Comparison of ENCODE assay signal across 15 cellular contexts in the genomic region with DNA sequence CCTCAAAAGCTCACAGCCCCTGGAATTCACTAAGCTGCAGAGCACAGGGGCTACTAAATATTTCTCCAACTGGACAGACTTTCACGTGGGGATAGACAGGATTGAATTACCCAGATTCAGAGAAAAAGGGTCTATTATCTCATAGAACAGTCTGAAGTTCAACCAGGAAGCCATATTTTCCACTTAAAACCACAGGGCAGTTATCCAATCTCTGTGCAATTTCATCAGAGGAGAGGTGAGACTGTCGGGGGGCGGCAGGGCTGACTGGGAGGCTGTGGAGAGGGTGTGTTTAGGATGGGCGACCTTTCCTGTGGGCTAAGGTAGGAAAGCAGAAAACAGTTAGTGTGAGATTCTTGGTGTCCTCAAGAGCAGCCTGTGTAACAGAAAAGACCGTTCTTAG.
DNase-seq lines count a peak whose midpoint lies in the region; ATAC-seq, FAIRE-seq and TF ChIP-seq lines count a peak whose summit lies in the region.
"Had no signal": no experiment of that assay in that cellular context is flagged by ENCODE, and none has a peak within 500 bp of the region (broad histone marks: within the 10 kb centered on the region; RNA-seq: fewer than 3 reads in every experiment).

No MANE protein-coding gene starts in this region.

- H3K27me3 Mint-ChIP-seq in activated naive CD8-positive, alpha-beta T cell treated with anti-CD3 and anti-CD28 coated beads, Interleukin-2, amount 50 U/mL, for 24 hours, result peaks cover 25% of the 10 kb centered on the region
- H3K27me3 Mint-ChIP-seq in activated naive CD8-positive, alpha-beta T cell treated with anti-CD3 and anti-CD28 coated beads for 36 hours, result peaks cover 40% of the 10 kb centered on the region

- no peak overlapping the region for H3K4me3 ChIP-seq in muscle layer of duodenum (ENCODE audit: low read depth in 1 of 2, low read length in 2 of 2)
- no peak overlapping the region for H3K4me3 ChIP-seq in upper lobe of right lung
- H3K4me3 ChIP-seq: colonic mucosa had no signal

- no peak for DNase-seq in activated naive CD8-positive, alpha-beta T cell treated with anti-CD3 and anti-CD28 coated beads, Interleukin-2, amount 50 U/mL, for 24 hours
- no peak for DNase-seq in activated naive CD8-positive, alpha-beta T cell treated with anti-CD3 and anti-CD28 coated beads for 36 hours
- peak; percentile 6 for DNase-seq in upper lobe of right lung
- DNase-seq in urothelium cell line (ENCODE audit: low spot score), result no peak
- DNase-seq: activated T-cell treated with anti-CD3 and anti-CD28 coated beads, Interleukin-2, amount 50 U/mL, for 4 hours; colonic mucosa; GDM1; hippocampal formation; NCI-H1436; stimulated activated CD4-positive, alpha-beta T cell treated with anti-CD3 and anti-CD28 coated beads, Interleukin-4, amount 100 ng/mL, for 4 hours had no signal

- H3K27ac ChIP-seq in cingulate gyrus (ENCODE audit: low read depth, low read length) (peak overlapping the region; percentile 3), muscle layer of duodenum (ENCODE audit: low read length) (peak overlapping the region; percentile 28), upper lobe of right lung (peak overlapping the region; percentile 45)
- H3K27ac ChIP-seq: 22Rv1, colonic mucosa had no signal

- H3K27ac Mint-ChIP-seq in activated naive CD8-positive, alpha-beta T cell treated with anti-CD3 and anti-CD28 coated beads, Interleukin-2, amount 50 U/mL, for 24 hours, result peak overlapping the region; percentile 47
- no peak overlapping the region for H3K27ac Mint-ChIP-seq in activated naive CD8-positive, alpha-beta T cell treated with anti-CD3 and anti-CD28 coated beads for 36 hours

- H3K4me1 Mint-ChIP-seq in activated naive CD8-positive, alpha-beta T cell treated with anti-CD3 and anti-CD28 coated beads, Interleukin-2, amount 50 U/mL, for 24 hours, result peaks cover 8% of the 10 kb centered on the region
- peaks cover 10% of the 10 kb centered on the region for H3K4me1 Mint-ChIP-seq in activated naive CD8-positive, alpha-beta T cell treated with anti-CD3 and anti-CD28 coated beads for 36 hours

- intact Hi-C loops in upper lobe of right lung (cut with DNase I), result no loop called here

- H3K4me1 ChIP-seq in muscle layer of duodenum (ENCODE audit: control insufficient read depth in 1 of 2, insufficient read depth in 2 of 2, low read length in 2 of 2) (no peaks in the 10 kb centered on the region), upper lobe of right lung (peaks cover 10% of the 10 kb centered on the region)
- H3K4me1 ChIP-seq: colonic mucosa had no signal

- FAIRE-seq in urothelium cell line (lab: Jason Lieb, UNC), result no peak

- no peaks in the 10 kb centered on the region for H3K9me3 Mint-ChIP-seq in activated naive CD8-positive, alpha-beta T cell treated with anti-CD3 and anti-CD28 coated beads, Interleukin-2, amount 50 U/mL, for 24 hours
- H3K9me3 Mint-ChIP-seq in activated naive CD8-positive, alpha-beta T cell treated with anti-CD3 and anti-CD28 coated beads for 36 hours, result no peaks in the 10 kb centered on the region
- H3K9me3 Mint-ChIP-seq: activated T-cell treated with anti-CD3 and anti-CD28 coated beads, Interleukin-2, amount 50 U/mL, for 4 hours had no signal

- no peak for TF ChIP-seq CTCF in upper lobe of right lung (IDR thresholded peaks at IDR 0.05)

- H3K27me3 ChIP-seq in muscle layer of duodenum (ENCODE audit: low read depth, low read length), result no peaks in the 10 kb centered on the region
- H3K27me3 ChIP-seq in upper lobe of right lung, result no peaks in the 10 kb centered on the region
- H3K27me3 ChIP-seq: colonic mucosa had no signal

- no peak for ATAC-seq in activated naive CD8-positive, alpha-beta T cell treated with anti-CD3 and anti-CD28 coated beads, Interleukin-2, amount 50 U/mL, for 24 hours
- ATAC-seq in upper lobe of right lung (no peak), GM21723 (IDR thresholded peaks at IDR 0.05; ENCODE audit: unreplicated experiment) (no peak), GM18511 (IDR thresholded peaks at IDR 0.05; ENCODE audit: unreplicated experiment) (no peak)
- ATAC-seq: activated T-cell treated with anti-CD3 and anti-CD28 coated beads, Interleukin-2, amount 50 U/mL, for 4 hours had no signal

- no peak overlapping the region for H3K4me3 Mint-ChIP-seq in activated naive CD8-positive, alpha-beta T cell treated with anti-CD3 and anti-CD28 coated beads, Interleukin-2, amount 50 U/mL, for 24 hours
- no peak overlapping the region for H3K4me3 Mint-ChIP-seq in activated naive CD8-positive, alpha-beta T cell treated with anti-CD3 and anti-CD28 coated beads for 36 hours
- H3K4me3 Mint-ChIP-seq: activated T-cell treated with anti-CD3 and anti-CD28 coated beads, Interleukin-2, amount 50 U/mL, for 4 hours had no signal

- H3K9me3 ChIP-seq in muscle layer of duodenum (ENCODE audit: control insufficient read depth in 1 of 2, low read length in 2 of 2) (no peaks in the 10 kb centered on the region), upper lobe of right lung (no peaks in the 10 kb centered on the region)
- H3K9me3 ChIP-seq: colonic mucosa had no signal

- H3K36me3 ChIP-seq in muscle layer of duodenum (ENCODE audit: control insufficient read depth in 1 of 2, insufficient read depth in 2 of 2, low read length in 2 of 2) (peaks cover 0 to 15% of the 10 kb centered on the region in 2 donors), upper lobe of right lung (no peaks in the 10 kb centered on the region)
- H3K36me3 ChIP-seq: colonic mucosa had no signal

- H3K36me3 Mint-ChIP-seq in activated naive CD8-positive, alpha-beta T cell treated with anti-CD3 and anti-CD28 coated beads, Interleukin-2, amount 50 U/mL, for 24 hours (ENCODE audit: low read depth), result no peaks in the 10 kb centered on the region
- H3K36me3 Mint-ChIP-seq in activated naive CD8-positive, alpha-beta T cell treated with anti-CD3 and anti-CD28 coated beads for 36 hours, result no peaks in the 10 kb centered on the region
